14 cellular contexts compared by ENCODE assay signal in the genomic region with DNA sequence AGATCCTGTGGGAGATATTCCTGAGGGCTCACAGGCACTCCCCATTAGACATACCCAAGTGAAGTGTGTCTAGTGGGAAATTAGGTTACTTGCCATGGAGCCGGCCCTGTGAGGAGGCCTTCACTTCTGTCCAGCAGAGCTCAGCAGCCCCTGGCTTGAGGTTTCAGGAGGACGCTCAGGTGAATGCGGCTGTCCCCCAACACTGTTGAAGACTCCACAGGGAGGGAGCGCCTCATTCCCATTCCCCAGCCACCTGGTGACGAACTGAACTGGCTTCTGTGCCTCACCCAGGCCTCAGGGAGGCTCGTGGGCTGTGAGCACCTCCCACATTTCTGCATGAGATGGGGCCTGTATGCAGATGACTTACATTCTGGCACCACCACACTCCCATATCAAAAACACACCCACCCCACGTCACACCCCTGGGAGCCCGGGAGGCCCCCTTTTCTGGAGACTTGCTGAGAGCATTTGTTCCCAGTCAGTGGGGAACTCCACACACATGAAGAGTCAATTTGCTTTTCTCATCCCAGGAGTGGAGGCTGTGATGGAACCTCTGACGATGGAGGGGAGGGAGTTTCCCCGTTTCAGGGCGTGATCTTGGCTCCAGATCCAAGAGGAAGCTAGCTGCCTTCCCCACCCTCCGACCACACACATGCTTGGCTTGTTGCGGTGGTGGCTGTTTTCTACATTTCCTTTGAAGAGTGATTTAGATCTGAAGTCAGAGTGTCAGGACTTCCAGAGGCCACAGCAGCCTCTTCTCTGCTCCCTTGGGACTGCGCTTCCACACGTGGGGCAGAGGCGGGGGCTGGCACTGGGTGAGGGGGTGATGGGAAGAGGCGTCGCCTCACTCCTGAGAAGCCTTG.
A peak's percentile ranks its signal among the peaks of the same experiment; 100 is the strongest.
DNase-seq lines count a peak whose midpoint lies in the region; ATAC-seq and TF ChIP-seq lines count a peak whose summit lies in the region.
"Had no signal": no experiment of that assay in that cellular context is flagged by ENCODE, and none has a peak within 500 bp of the region (broad histone marks: within the 10 kb centered on the region; RNA-seq: fewer than 3 reads in every experiment).

No MANE protein-coding gene starts in this region.

- WGBS in lung, 2 donors: 56 to 63% methylated on average over 18 of the region's 18 CpGs
- 46 to 58% methylated on average over 12 to 18 of the region's 18 CpGs for WGBS in upper lobe of left lung, 2 donors

- H3K4me1 Mint-ChIP-seq in activated CD8-positive, alpha-beta T cell treated with anti-CD3 and anti-CD28 coated beads for 36 hours (ENCODE audit: low read depth): no peaks in the 10 kb centered on the region
- no peaks in the 10 kb centered on the region for H3K4me1 Mint-ChIP-seq in activated CD8-positive, alpha-beta T cell treated with anti-CD3 and anti-CD28 coated beads, Interleukin-2, amount 10 ng/mL, durations not matched to agents 7 days and 5 days (ENCODE audit: low read depth)
- H3K4me1 Mint-ChIP-seq: activated naive CD8-positive, alpha-beta T cell treated with anti-CD3 and anti-CD28 coated beads, Interleukin-2, amount 10 ng/mL, durations not matched to agents 7 days and 5 days; naive thymus-derived CD4-positive, alpha-beta T cell had no signal

- peaks cover 0 to 3% of the 10 kb centered on the region in 2 donors for H3K4me1 ChIP-seq in lung (ENCODE audit: control insufficient read depth in 2 of 2, insufficient read depth in 2 of 2, low read length in 2 of 2)
- peaks cover 0 to 8% (median 2%) of the 10 kb centered on the region in 4 donors for H3K4me1 ChIP-seq in upper lobe of left lung
- H3K4me1 ChIP-seq: transverse colon had no signal

- H3K27ac ChIP-seq in coronary artery: peak overlapping the region in 1 of 2 donors; percentile 62
- no peak overlapping the region for H3K27ac ChIP-seq in lung (ENCODE audit: low read depth in 1 of 2, low read length in 1 of 2)
- no peak overlapping the region for H3K27ac ChIP-seq in upper lobe of left lung
- H3K27ac ChIP-seq: transverse colon had no signal

- H3K27ac Mint-ChIP-seq in activated CD8-positive, alpha-beta T cell treated with anti-CD3 and anti-CD28 coated beads for 36 hours: no peak overlapping the region
- no peak overlapping the region for H3K27ac Mint-ChIP-seq in activated CD8-positive, alpha-beta T cell treated with anti-CD3 and anti-CD28 coated beads, Interleukin-2, amount 10 ng/mL, durations not matched to agents 7 days and 5 days
- H3K27ac Mint-ChIP-seq: activated naive CD8-positive, alpha-beta T cell treated with anti-CD3 and anti-CD28 coated beads, Interleukin-2, amount 10 ng/mL, durations not matched to agents 7 days and 5 days; naive thymus-derived CD4-positive, alpha-beta T cell had no signal

- H3K36me3 ChIP-seq in lung (ENCODE audit: control insufficient read depth in 2 of 2, insufficient read depth in 2 of 2, low read length in 2 of 2): peaks cover 0 to 10% of the 10 kb centered on the region in 2 donors
- H3K36me3 ChIP-seq in upper lobe of left lung: peaks cover 0 to 10% (median 7%) of the 10 kb centered on the region in 4 donors
- H3K36me3 ChIP-seq: transverse colon had no signal

- no peak for TF ChIP-seq CTCF in activated CD8-positive, alpha-beta T cell treated with anti-CD3 and anti-CD28 coated beads for 36 hours (IDR thresholded peaks at IDR 0.05)
- TF ChIP-seq CTCF in coronary artery (IDR thresholded peaks at IDR 0.05) (no peak), lung (IDR thresholded peaks at IDR 0.05; ENCODE audit: control extremely low read depth, extremely low read depth) (no peak), upper lobe of left lung (IDR thresholded peaks at IDR 0.05) (no peak)

- CTCF ChIA-PET in activated CD8-positive, alpha-beta T cell treated with anti-CD3 and anti-CD28 coated beads for 36 hours (lab: Charles Lee): interaction anchor here (0.5 kb wide), 1 partner anchor 707 kb away, joined by 3 read pairs; no protein-coding TSS in a partner anchor
- CTCF ChIA-PET in activated CD8-positive, alpha-beta T cell treated with anti-CD3 and anti-CD28 coated beads, Interleukin-2, amount 10 ng/mL, durations not matched to agents 7 days and 5 days (lab: Charles Lee): no interaction called here

- H3K36me3 Mint-ChIP-seq in activated CD8-positive, alpha-beta T cell treated with anti-CD3 and anti-CD28 coated beads for 36 hours (ENCODE audit: low read depth): no peaks in the 10 kb centered on the region
- no peaks in the 10 kb centered on the region for H3K36me3 Mint-ChIP-seq in activated CD8-positive, alpha-beta T cell treated with anti-CD3 and anti-CD28 coated beads, Interleukin-2, amount 10 ng/mL, durations not matched to agents 7 days and 5 days (ENCODE audit: low read depth)
- H3K36me3 Mint-ChIP-seq: activated naive CD8-positive, alpha-beta T cell treated with anti-CD3 and anti-CD28 coated beads, Interleukin-2, amount 10 ng/mL, durations not matched to agents 7 days and 5 days; naive thymus-derived CD4-positive, alpha-beta T cell had no signal

- H3K27me3 Mint-ChIP-seq in activated CD8-positive, alpha-beta T cell treated with anti-CD3 and anti-CD28 coated beads for 36 hours: no peaks in the 10 kb centered on the region
- peaks cover 4% of the 10 kb centered on the region for H3K27me3 Mint-ChIP-seq in activated CD8-positive, alpha-beta T cell treated with anti-CD3 and anti-CD28 coated beads, Interleukin-2, amount 10 ng/mL, durations not matched to agents 7 days and 5 days (ENCODE audit: low read depth)

- H3K27me3 ChIP-seq in lung (ENCODE audit: control insufficient read depth, insufficient read depth): no peaks in the 10 kb centered on the region
- no peaks in the 10 kb centered on the region for H3K27me3 ChIP-seq in upper lobe of left lung
- H3K27me3 ChIP-seq: transverse colon had no signal

- POLR2A ChIA-PET in activated CD8-positive, alpha-beta T cell treated with anti-CD3 and anti-CD28 coated beads for 36 hours (lab: Charles Lee): no interaction called here
- POLR2A ChIA-PET in activated CD8-positive, alpha-beta T cell treated with anti-CD3 and anti-CD28 coated beads, Interleukin-2, amount 10 ng/mL, durations not matched to agents 7 days and 5 days (lab: Charles Lee): no interaction called here

- H3K9me3 ChIP-seq in lung (ENCODE audit: control insufficient read depth in 2 of 2, insufficient read depth in 1 of 2, low read length in 1 of 2) (peaks cover 0 to 3% of the 10 kb centered on the region in 2 donors), upper lobe of left lung (no peaks in the 10 kb centered on the region)
- H3K9me3 ChIP-seq: transverse colon had no signal

- no peak for DNase-seq in activated CD8-positive, alpha-beta T cell treated with anti-CD3 and anti-CD28 coated beads for 36 hours
- DNase-seq in activated CD8-positive, alpha-beta T cell treated with anti-CD3 and anti-CD28 coated beads, Interleukin-2, amount 10 ng/mL, durations not matched to agents 7 days and 5 days: no peak
- DNase-seq in coronary artery (ENCODE audit: low spot score) (peak; percentile 80), lung (ENCODE audit: low spot score) (peak; percentile 47), upper lobe of left lung (peak; percentile 18 to 70), NCI-H1694 (lab: John Stamatoyannopoulos, UW) (no peak), hepatic stellate cell (ENCODE audit: low spot score) (no peak)
- no peak for DNase-seq in stimulated activated CD4-positive, alpha-beta T cell treated with anti-CD3 and anti-CD28 coated beads, Interleukin-4, amount 100 ng/mL, for 24 hours
- DNase-seq: activated CD8-positive, alpha-beta memory T cell treated with anti-CD3 and anti-CD28 coated beads for 24 hours; activated naive CD8-positive, alpha-beta T cell treated with anti-CD3 and anti-CD28 coated beads, Interleukin-2, amount 10 ng/mL, durations not matched to agents 7 days and 5 days; NCI-H1048; NCI-H524; transverse colon had no signal

- intact Hi-C loops in activated CD8-positive, alpha-beta T cell treated with anti-CD3 and anti-CD28 coated beads for 36 hours (cut with micrococcal nuclease): no loop called here

- no peak for TF ChIP-seq POLR2A in upper lobe of left lung (IDR thresholded peaks at IDR 0.05)

- peak in 2 of 4 donors; percentile 10 to 17 for TF ChIP-seq EP300 in upper lobe of left lung (IDR thresholded peaks at IDR 0.05)

- peaks cover 2% of the 10 kb centered on the region for H3K9me3 Mint-ChIP-seq in activated CD8-positive, alpha-beta T cell treated with anti-CD3 and anti-CD28 coated beads for 36 hours
- H3K9me3 Mint-ChIP-seq in activated CD8-positive, alpha-beta T cell treated with anti-CD3 and anti-CD28 coated beads, Interleukin-2, amount 10 ng/mL, durations not matched to agents 7 days and 5 days (ENCODE audit: insufficient read depth): no peaks in the 10 kb centered on the region

- H3K4me3 ChIP-seq in coronary artery (no peak overlapping the region), lung (no peak overlapping the region), upper lobe of left lung (no peak overlapping the region)
- H3K4me3 ChIP-seq: transverse colon had no signal

- peak; percentile 37 for ATAC-seq in activated CD8-positive, alpha-beta T cell treated with anti-CD3 and anti-CD28 coated beads for 36 hours
- no peak for ATAC-seq in activated CD8-positive, alpha-beta T cell treated with anti-CD3 and anti-CD28 coated beads, Interleukin-2, amount 10 ng/mL, durations not matched to agents 7 days and 5 days
- ATAC-seq in lung (ENCODE audit: insufficient read depth, low FRiP score) (peak; percentile 56), upper lobe of left lung (ENCODE audit: low FRiP score in 2 of 2) (peak; percentile 7 to 89)
- ATAC-seq: naive thymus-derived CD4-positive, alpha-beta T cell had no signal

- H3K4me3 Mint-ChIP-seq in activated CD8-positive, alpha-beta T cell treated with anti-CD3 and anti-CD28 coated beads for 36 hours: no peak overlapping the region
- no peak overlapping the region for H3K4me3 Mint-ChIP-seq in activated CD8-positive, alpha-beta T cell treated with anti-CD3 and anti-CD28 coated beads, Interleukin-2, amount 10 ng/mL, durations not matched to agents 7 days and 5 days
- H3K4me3 Mint-ChIP-seq: activated naive CD8-positive, alpha-beta T cell treated with anti-CD3 and anti-CD28 coated beads, Interleukin-2, amount 10 ng/mL, durations not matched to agents 7 days and 5 days; naive thymus-derived CD4-positive, alpha-beta T cell had no signal

Comparison
In these comparisons a context has a peak if more than half of its experiments do, and no peak if none do; other contexts are left out.
1. DNase-seq: peak in coronary artery (single experiment), lung (single experiment) and upper lobe of left lung (2 of 2); none in activated CD8-positive, alpha-beta T cell treated with anti-CD3 and anti-CD28 coated beads for 36 hours (single experiment), activated CD8-positive, alpha-beta T cell treated with anti-CD3 and anti-CD28 coated beads, Interleukin-2, amount 10 ng/mL, durations not matched to agents 7 days and 5 days (single experiment), NCI-H1694 (single experiment), stimulated activated CD4-positive, alpha-beta T cell treated with anti-CD3 and anti-CD28 coated beads, Interleukin-4, amount 100 ng/mL, for 24 hours (single experiment) and hepatic stellate cell (single experiment).